21 cellular contexts compared by ENCODE assay signal in genomic region chr19:3526507-3527244, GRCh38. TPM values are rescaled to one million over a fixed set of nuclear protein-coding genes. Genes with fewer than 3 reads are reported as not detected.
DNase-seq lines count a peak whose midpoint lies in the region; ATAC-seq and TF ChIP-seq lines count a peak whose summit lies in the region.
"Had no signal": no experiment of that assay in that cellular context is flagged by ENCODE, and none has a peak within 500 bp of the region (broad histone marks: within the 10 kb centered on the region; RNA-seq: fewer than 3 reads in every experiment).

No MANE protein-coding gene starts in this region.

- H3K14ac ChIP-seq in trophoblast cell (ENCODE audit: low read length) = no peak overlapping the region

- H3K23ac ChIP-seq in trophoblast cell (ENCODE audit: low read length) = no peak overlapping the region

- H3K9me3 Mint-ChIP-seq in endothelial cell (ENCODE audit: unreplicated experiment) = no peaks in the 10 kb centered on the region
- no peaks in the 10 kb centered on the region for H3K9me3 Mint-ChIP-seq in activated naive CD4-positive, alpha-beta T cell treated with anti-CD3 and anti-CD28 coated beads, Interleukin-2, amount 50 U/mL, for 72 hours
- H3K9me3 Mint-ChIP-seq: central memory CD8-positive, alpha-beta T cell; stimulated activated memory B cell treated with anti-CD40 and anti-IgM and Interleukin-4, amounts not matched to agents 10 μg/mL and 1 μg/mL and 100 μg/mL, for 72 hours had no signal

- no peak for ATAC-seq in GM18907 (IDR thresholded peaks at IDR 0.05; ENCODE audit: unreplicated experiment)
- ATAC-seq in activated naive CD4-positive, alpha-beta T cell treated with anti-CD3 and anti-CD28 coated beads, Interleukin-2, amount 50 U/mL, for 72 hours = no peak
- ATAC-seq: stimulated activated memory B cell treated with anti-CD40 and anti-IgM and Interleukin-4, amounts not matched to agents 10 μg/mL and 1 μg/mL and 100 μg/mL, for 72 hours had no signal

- H3K27ac Mint-ChIP-seq in endothelial cell (ENCODE audit: unreplicated experiment) = no peak overlapping the region
- no peak overlapping the region for H3K27ac Mint-ChIP-seq in activated naive CD4-positive, alpha-beta T cell treated with anti-CD3 and anti-CD28 coated beads, Interleukin-2, amount 50 U/mL, for 72 hours
- H3K27ac Mint-ChIP-seq: stimulated activated memory B cell treated with anti-CD40 and anti-IgM and Interleukin-4, amounts not matched to agents 10 μg/mL and 1 μg/mL and 100 μg/mL, for 72 hours had no signal

- TF ChIP-seq POLR2A in NB4 (IDR thresholded peaks at IDR 0.05; ENCODE audit: extremely low read depth, insufficient read length) = no peak

- no peak overlapping the region for H2BK12ac ChIP-seq in trophoblast cell (ENCODE audit: low read length)

- H3K9ac ChIP-seq in trophoblast cell (ENCODE audit: low read length) = no peak overlapping the region

- H3K4me1 Mint-ChIP-seq in endothelial cell (ENCODE audit: unreplicated experiment) = no peaks in the 10 kb centered on the region
- H3K4me1 Mint-ChIP-seq: central memory CD8-positive, alpha-beta T cell had no signal

- WGBS in trophoblast cell (ENCODE audit: extremely low coverage, insufficient coverage, insufficient read length) = no CpG with 5 or more reads among the region's 28 CpGs

- TF ChIP-seq CTCF in GM12874 (IDR thresholded peaks at IDR 0.05; ENCODE audit: insufficient read depth, low read depth, low read length) (peak; percentile 14; the same call in 1 of the 2 replicates), NB4 (IDR thresholded peaks at IDR 0.05; ENCODE audit: low read depth, low read length) (peak; percentile 8), endothelial cell (IDR thresholded peaks at IDR 0.05; ENCODE audit: unreplicated experiment) (peak; percentile 15)

- H2BK5ac ChIP-seq in trophoblast cell (ENCODE audit: low read depth, low read length, poor library complexity) = no peak overlapping the region

- no peaks in the 10 kb centered on the region for H3K9me3 ChIP-seq in trophoblast cell (ENCODE audit: insufficient read depth, low read depth, low read length)
- H3K9me3 ChIP-seq: BLaER1 treated with 17β-estradiol and CSF1 and Interleukin-3, amounts not matched to agents 10 nM and 100 nM had no signal

- H2AK5ac ChIP-seq in trophoblast cell (ENCODE audit: low read length) = no peak overlapping the region

- H3K36me3 ChIP-seq in trophoblast cell (ENCODE audit: control insufficient read depth in 1 of 2, insufficient read depth in 2 of 2, low read length in 2 of 2) = peaks cover 81 to 88% of the 10 kb centered on the region in 2 experiments

- H3K4me2 ChIP-seq in trophoblast cell (ENCODE audit: low read length) = no peak overlapping the region

- no peak overlapping the region for H4K8ac ChIP-seq in trophoblast cell (ENCODE audit: low read depth, low read length)

- H3K27me3 Mint-ChIP-seq in endothelial cell (ENCODE audit: unreplicated experiment) = peaks cover 5% of the 10 kb centered on the region
- H3K27me3 Mint-ChIP-seq: central memory CD8-positive, alpha-beta T cell; stimulated activated memory B cell treated with anti-CD40 and anti-IgM and Interleukin-4, amounts not matched to agents 10 μg/mL and 1 μg/mL and 100 μg/mL, for 72 hours had no signal

- H3K79me2 ChIP-seq in trophoblast cell (ENCODE audit: control insufficient read depth, insufficient read depth, low read length, poor library complexity) = peaks cover 5% of the 10 kb centered on the region

- peaks cover 9% of the 10 kb centered on the region for H3K36me3 Mint-ChIP-seq in endothelial cell (ENCODE audit: low read depth, unreplicated experiment)
- H3K36me3 Mint-ChIP-seq in activated naive CD4-positive, alpha-beta T cell treated with anti-CD3 and anti-CD28 coated beads, Interleukin-2, amount 50 U/mL, for 72 hours = no peaks in the 10 kb centered on the region

- H3K4ac ChIP-seq in trophoblast cell (ENCODE audit: low read depth, low read length) = no peak overlapping the region

- no peak overlapping the region for H3K4me3 ChIP-seq in NB4 (ENCODE audit: low read depth, low read length)
- no peak overlapping the region for H3K4me3 ChIP-seq in trophoblast cell (ENCODE audit: low read depth, low read length)
- H3K4me3 ChIP-seq: BLaER1 treated with 17β-estradiol and CSF1 and Interleukin-3, amounts not matched to agents 10 nM and 100 nM had no signal

- peaks cover 0 to 3% of the 10 kb centered on the region in 2 experiments for H3K4me1 ChIP-seq in trophoblast cell (ENCODE audit: control insufficient read depth in 1 of 2, insufficient read depth in 2 of 2, low read length in 2 of 2)

- no peak overlapping the region for H4K12ac ChIP-seq in trophoblast cell (ENCODE audit: low read depth, low read length)

- no peaks in the 10 kb centered on the region for H3K27me3 ChIP-seq in trophoblast cell (ENCODE audit: insufficient read depth, low read length)
- H3K27me3 ChIP-seq: BLaER1 treated with 17β-estradiol and CSF1 and Interleukin-3, amounts not matched to agents 10 nM and 100 nM had no signal

- H3K18ac ChIP-seq in trophoblast cell (ENCODE audit: low read length) = peak overlapping the region; percentile 16

- no peak overlapping the region for H2BK120ac ChIP-seq in trophoblast cell (ENCODE audit: insufficient read depth, low read length, poor library complexity)

- H3K4me3 Mint-ChIP-seq in endothelial cell (ENCODE audit: unreplicated experiment) = no peak overlapping the region
- H3K4me3 Mint-ChIP-seq: central memory CD8-positive, alpha-beta T cell; stimulated activated memory B cell treated with anti-CD40 and anti-IgM and Interleukin-4, amounts not matched to agents 10 μg/mL and 1 μg/mL and 100 μg/mL, for 72 hours had no signal

- no peak for DNase-seq in NB4 (ENCODE audit: low read depth)
- no peak for DNase-seq in endothelial cell (ENCODE audit: low spot score)
- DNase-seq in trophoblast cell = no peak
- no peak for DNase-seq in HuH-7.5 (ENCODE audit: low spot score)
- DNase-seq in effector CD4-positive, alpha-beta T cell = no peak
- DNase-seq in activated naive CD4-positive, alpha-beta T cell treated with anti-CD3 and anti-CD28 coated beads, Interleukin-2, amount 50 U/mL, for 72 hours (ENCODE audit: low spot score in 2 of 2) = no peak
- DNase-seq: activated CD4-positive, CD25-positive, alpha-beta regulatory T cell; foreskin fibroblast; midbrain; NCI-H1092 treated with DMSO at 0.1 percent for 48 hours; NCI-H526 treated with DMSO at 0.1 percent for 48 hours; SHP77 had no signal

- H3K27ac ChIP-seq in trophoblast cell (ENCODE audit: low read depth, low read length) = no peak overlapping the region
- H3K27ac ChIP-seq: BLaER1 treated with 17β-estradiol and CSF1 and Interleukin-3, amounts not matched to agents 10 nM and 100 nM; HL-60 had no signal

- no peak overlapping the region for H2AFZ ChIP-seq in trophoblast cell (ENCODE audit: insufficient read depth, low read length, poor library complexity)

- H4K91ac ChIP-seq in trophoblast cell (ENCODE audit: low read depth, low read length) = no peak overlapping the region

- H3K79me1 ChIP-seq in trophoblast cell (ENCODE audit: low read length) = no peaks in the 10 kb centered on the region

RNA-seq across cellular contexts. Expression of gene TEKTIP1, which starts 12.3 kb away (rescaled TPM):
- 1.4 TPM for total RNA-seq in endothelial cell (ENCODE audit: unreplicated experiment)
- 0.21 TPM in 1 of 2 replicates, not detected in the other for polyA plus RNA-seq in trophoblast cell (2013)
- total RNA-seq in activated naive CD4-positive, alpha-beta T cell treated with anti-CD3 and anti-CD28 coated beads, Interleukin-2, amount 50 U/mL, for 72 hours = 1 to 10 TPM; 3.0 to 3.8 TPM

RNA-seq across cellular contexts. Expression of gene FZR1, which starts 20.6 kb away (rescaled TPM):
- 38.9 TPM for total RNA-seq in endothelial cell (ENCODE audit: unreplicated experiment)
- polyA plus RNA-seq in trophoblast cell (2013) = 47.0 and 52.8 TPM in 2 replicates
- 10 to 100 TPM; 52.4 to 73.5 TPM for total RNA-seq in activated naive CD4-positive, alpha-beta T cell treated with anti-CD3 and anti-CD28 coated beads, Interleukin-2, amount 50 U/mL, for 72 hours

RNA-seq across cellular contexts. Expression of gene DOHH, which starts 26.2 kb away (rescaled TPM):
- 8.7 TPM for total RNA-seq in endothelial cell (ENCODE audit: unreplicated experiment)
- polyA plus RNA-seq in trophoblast cell (2013) = 5.3 and 5.8 TPM in 2 replicates
- total RNA-seq in activated naive CD4-positive, alpha-beta T cell treated with anti-CD3 and anti-CD28 coated beads, Interleukin-2, amount 50 U/mL, for 72 hours = 10 to 100 TPM; 13.2 to 14.8 TPM

RNA-seq across cellular contexts. Expression of gene MFSD12, which starts 30.7 kb away (rescaled TPM):
- total RNA-seq in endothelial cell (ENCODE audit: unreplicated experiment) = 54.5 TPM
- polyA plus RNA-seq in trophoblast cell (2013) = 264 and 290 TPM in 2 replicates
- 10 to 100 TPM; 40.1 to 47.5 TPM for total RNA-seq in activated naive CD4-positive, alpha-beta T cell treated with anti-CD3 and anti-CD28 coated beads, Interleukin-2, amount 50 U/mL, for 72 hours

RNA-seq across cellular contexts. Expression of gene SMIM44, which starts 43.4 kb away (rescaled TPM):
- not detected for total RNA-seq in endothelial cell (ENCODE audit: unreplicated experiment)
- polyA plus RNA-seq in trophoblast cell (2013) = not detected in 2 replicates
- total RNA-seq in activated naive CD4-positive, alpha-beta T cell treated with anti-CD3 and anti-CD28 coated beads, Interleukin-2, amount 50 U/mL, for 72 hours = not detected
- total RNA-seq: activated CD8-positive, alpha-beta memory T cell treated with anti-CD3 and anti-CD28 coated beads for 36 hours; T-helper 2 cell treated with Interferon-gamma antibody and Interleukin-4, amounts not matched to agents 100 ng/mL and 5 ng/mL, for 36 hours had no signal
- polyA plus RNA-seq: thymus had no signal
